ENCODE assay signal across 8 cellular contexts in the genomic region with DNA sequence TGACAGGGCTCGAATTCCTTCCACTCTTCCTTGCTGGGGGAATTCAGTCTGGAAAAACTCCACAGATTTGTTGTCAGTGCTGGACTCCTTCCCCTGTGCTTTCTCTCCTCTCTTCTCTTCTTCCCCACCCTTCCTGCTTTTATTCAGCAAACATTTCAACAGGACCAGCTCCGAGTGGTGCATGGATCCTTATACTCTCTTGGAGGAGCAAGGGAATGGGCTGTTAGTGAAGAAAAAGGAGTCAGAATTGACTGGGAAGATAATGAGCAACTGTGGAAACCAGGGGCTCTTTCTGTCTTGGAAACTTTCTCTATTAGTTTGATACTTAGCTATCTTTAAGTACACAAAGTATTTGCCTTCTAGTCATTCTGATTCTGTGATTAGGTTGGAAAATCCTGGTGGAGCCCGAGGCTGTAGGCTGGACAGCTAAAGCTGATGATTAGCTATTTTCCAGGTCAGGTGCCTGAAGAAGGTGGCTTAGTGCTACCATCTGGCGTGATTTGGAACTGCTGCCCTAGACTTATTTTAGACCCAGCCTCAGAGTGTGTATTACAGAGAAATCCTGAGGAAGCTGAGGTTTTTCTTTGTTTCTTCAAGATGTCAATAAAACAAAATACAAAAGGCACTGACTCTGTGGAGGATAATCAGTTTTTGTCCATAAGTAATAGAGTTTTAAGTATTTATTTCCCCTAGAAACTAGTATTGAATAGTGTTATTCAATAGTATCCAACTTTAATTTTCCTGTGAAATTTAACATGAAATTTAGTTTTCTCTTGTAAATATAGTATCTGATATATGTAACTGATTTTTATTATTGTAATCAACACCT.
DNase-seq lines count a peak whose midpoint lies in the region; ATAC-seq lines count a peak whose summit lies in the region.

No MANE protein-coding gene starts in this region.

- ATAC-seq in GM18868 (IDR thresholded peaks at IDR 0.05; ENCODE audit: unreplicated experiment) (peak; percentile 97), HG02973 (IDR thresholded peaks at IDR 0.05; ENCODE audit: unreplicated experiment) (peak; percentile 87)

- no peaks in the 10 kb centered on the region for H3K9me3 Mint-ChIP-seq in activated naive CD4-positive, alpha-beta T cell treated with anti-CD3 and anti-CD28 coated beads, Interleukin-2, amount 10 ng/mL, durations not matched to agents 7 days and 5 days

- peaks cover 12% of the 10 kb centered on the region for H3K4me1 Mint-ChIP-seq in activated naive CD4-positive, alpha-beta T cell treated with anti-CD3 and anti-CD28 coated beads, Interleukin-2, amount 10 ng/mL, durations not matched to agents 7 days and 5 days

- DNase-seq in DMS114 treated with DMSO at 0.1 percent for 48 hours (lab: John Stamatoyannopoulos, UW; ENCODE audit: unreplicated experiment), result peak; percentile 10
- peak; percentile 33 for DNase-seq in NCI-H748 (lab: John Stamatoyannopoulos, UW; ENCODE audit: unreplicated experiment)
- peak; percentile 54 for DNase-seq in activated naive CD4-positive, alpha-beta T cell treated with anti-CD3 and anti-CD28 coated beads, Interleukin-2, amount 10 ng/mL, durations not matched to agents 7 days and 5 days
- peak in 31 of 42 donors; percentile 10 to 73 (median 42) for DNase-seq in head of caudate nucleus
- DNase-seq in putamen (ENCODE audit: low spot score), result peak; percentile 16
- DNase-seq in NCI-H187 treated with DMSO at 0.1 percent for 48 hours (lab: John Stamatoyannopoulos, UW), result no peak

- peaks cover 24% of the 10 kb centered on the region for H3K36me3 Mint-ChIP-seq in activated naive CD4-positive, alpha-beta T cell treated with anti-CD3 and anti-CD28 coated beads, Interleukin-2, amount 10 ng/mL, durations not matched to agents 7 days and 5 days

- intact Hi-C loops in head of caudate nucleus (cut with DNase I), result loop anchor here (10.0 kb wide), 1 partner anchor 134 kb away; a partner anchor contains a TSS

- CTCF ChIA-PET in activated naive CD4-positive, alpha-beta T cell treated with anti-CD3 and anti-CD28 coated beads, Interleukin-2, amount 10 ng/mL, durations not matched to agents 7 days and 5 days (lab: Charles Lee), result interaction anchor here (0.6 to 8.0 kb wide), 19 partner anchors 11 to 142 kb away, joined by 3 to 85 read pairs (median 4); a partner anchor contains a TSS

- no peaks in the 10 kb centered on the region for H3K27me3 Mint-ChIP-seq in activated naive CD4-positive, alpha-beta T cell treated with anti-CD3 and anti-CD28 coated beads, Interleukin-2, amount 10 ng/mL, durations not matched to agents 7 days and 5 days

- no peak overlapping the region for H3K27ac Mint-ChIP-seq in activated naive CD4-positive, alpha-beta T cell treated with anti-CD3 and anti-CD28 coated beads, Interleukin-2, amount 10 ng/mL, durations not matched to agents 7 days and 5 days

- H3K4me3 Mint-ChIP-seq in activated naive CD4-positive, alpha-beta T cell treated with anti-CD3 and anti-CD28 coated beads, Interleukin-2, amount 10 ng/mL, durations not matched to agents 7 days and 5 days, result no peak overlapping the region
